8 cellular contexts compared by ENCODE assay signal in the genomic region with DNA sequence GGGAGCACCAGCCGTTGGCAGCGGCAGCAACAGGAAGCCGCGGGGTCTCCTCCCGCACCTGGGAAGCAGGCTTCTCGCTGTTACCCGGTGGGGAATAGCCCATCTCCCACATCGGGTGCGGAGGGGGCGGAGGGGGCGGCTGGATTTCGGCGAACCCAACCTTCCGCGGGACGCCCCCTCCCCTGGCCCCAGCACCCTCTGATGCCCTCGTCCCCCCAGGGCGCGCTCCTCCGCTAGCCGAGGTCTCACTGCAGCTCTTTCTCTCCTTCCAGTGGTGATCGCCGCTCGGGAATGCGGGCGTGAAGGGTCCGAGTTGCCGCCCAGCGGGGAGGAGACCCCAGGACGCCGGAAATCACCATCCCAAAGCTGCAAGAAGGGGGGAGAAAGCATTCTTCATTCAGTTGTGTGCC. TPM values are rescaled to one million over a fixed set of nuclear protein-coding genes. Genes with fewer than 3 reads are reported as not detected.
A peak's percentile ranks its signal among the peaks of the same experiment; 100 is the strongest.
DNase-seq lines count a peak whose midpoint lies in the region; TF ChIP-seq lines count a peak whose summit lies in the region.

No MANE protein-coding gene starts in this region.

- peaks cover 18% of the 10 kb centered on the region for H3K4me1 Mint-ChIP-seq in T-helper 2 cell treated with Interferon-gamma antibody and Interleukin-4, amounts not matched to agents 5 μg/mL and 100 μg/mL, for 36 hours (ENCODE audit: low read depth)
- H3K4me1 Mint-ChIP-seq in dendritic cell treated with granulocyte-macrophage colony-stimulating factor and Interleukin-4, amounts not matched to agents 40 ng/mL and 50 ng/mL, for 4 days (ENCODE audit: low read depth), result peaks cover 22% of the 10 kb centered on the region

- peaks cover 42% of the 10 kb centered on the region for H3K27me3 Mint-ChIP-seq in T-helper 2 cell treated with Interferon-gamma antibody and Interleukin-4, amounts not matched to agents 5 μg/mL and 100 μg/mL, for 36 hours (ENCODE audit: low read depth)
- peaks cover 49% of the 10 kb centered on the region for H3K27me3 Mint-ChIP-seq in dendritic cell treated with granulocyte-macrophage colony-stimulating factor and Interleukin-4, amounts not matched to agents 40 ng/mL and 50 ng/mL, for 4 days

- no peaks in the 10 kb centered on the region for H3K9me3 ChIP-seq in vagina

- peak overlapping the region; percentile 75 to 86 for H3K4me3 ChIP-seq in vagina

- peaks cover 0 to 2% of the 10 kb centered on the region in 2 donors for H3K36me3 ChIP-seq in vagina

- H3K4me3 Mint-ChIP-seq in T-helper 2 cell treated with Interferon-gamma antibody and Interleukin-4, amounts not matched to agents 5 μg/mL and 100 μg/mL, for 36 hours, result peak overlapping the region; percentile 94
- H3K4me3 Mint-ChIP-seq in dendritic cell treated with granulocyte-macrophage colony-stimulating factor and Interleukin-4, amounts not matched to agents 40 ng/mL and 50 ng/mL, for 4 days, result peak overlapping the region; percentile 91

- no peak for TF ChIP-seq CTCF in vagina (IDR thresholded peaks at IDR 0.05)
- no peak for TF ChIP-seq CTCF in GM20000 (IDR thresholded peaks at IDR 0.05; ENCODE audit: extremely low read depth, missing control alignments)

- peak overlapping the region; percentile 78 for H3K27ac Mint-ChIP-seq in T-helper 2 cell treated with Interferon-gamma antibody and Interleukin-4, amounts not matched to agents 5 μg/mL and 100 μg/mL, for 36 hours
- peak overlapping the region; percentile 30 for H3K27ac Mint-ChIP-seq in dendritic cell treated with granulocyte-macrophage colony-stimulating factor and Interleukin-4, amounts not matched to agents 40 ng/mL and 50 ng/mL, for 4 days

- H3K36me3 Mint-ChIP-seq in T-helper 2 cell treated with Interferon-gamma antibody and Interleukin-4, amounts not matched to agents 5 μg/mL and 100 μg/mL, for 36 hours (ENCODE audit: low read depth), result peaks cover 3% of the 10 kb centered on the region
- peaks cover 5% of the 10 kb centered on the region for H3K36me3 Mint-ChIP-seq in dendritic cell treated with granulocyte-macrophage colony-stimulating factor and Interleukin-4, amounts not matched to agents 40 ng/mL and 50 ng/mL, for 4 days (ENCODE audit: low read depth)

- H3K9me3 Mint-ChIP-seq in T-helper 2 cell treated with Interferon-gamma antibody and Interleukin-4, amounts not matched to agents 5 μg/mL and 100 μg/mL, for 36 hours, result peaks cover 6% of the 10 kb centered on the region
- H3K9me3 Mint-ChIP-seq in dendritic cell treated with granulocyte-macrophage colony-stimulating factor and Interleukin-4, amounts not matched to agents 40 ng/mL and 50 ng/mL, for 4 days, result peaks cover 6% of the 10 kb centered on the region

- peaks cover 39% of the 10 kb centered on the region for H3K4me1 ChIP-seq in vagina

- H3K27me3 ChIP-seq in vagina, result no peaks in the 10 kb centered on the region

- no peak for DNase-seq in T-helper 2 cell treated with Interferon-gamma antibody and Interleukin-4, amounts not matched to agents 5 μg/mL and 100 μg/mL, for 36 hours (ENCODE audit: low spot score)
- DNase-seq in T-helper 2 cell (no peak), NCI-H69 (lab: John Stamatoyannopoulos, UW) (peak; percentile 71), midbrain (lab: John Stamatoyannopoulos, UW) (peak; percentile 46), vagina (ENCODE audit: extremely low spot score in 2 of 2) (no peak), GM20000 (ENCODE audit: low spot score) (no peak)
- no peak for DNase-seq in activated CD4-positive, alpha-beta T cell treated with anti-CD3 and anti-CD28 coated beads, Interleukin-2, amount 50 U/mL, for 4 hours

- peak overlapping the region; percentile 99 for H3K27ac ChIP-seq in vagina

- intact Hi-C loops in dendritic cell treated with granulocyte-macrophage colony-stimulating factor and Interleukin-4, amounts not matched to agents 40 ng/mL and 50 ng/mL, for 4 days (cut with micrococcal nuclease), result loop anchor here (5.0 kb wide), 1 partner anchor 75 kb away; no protein-coding TSS in a partner anchor
- intact Hi-C loops in vagina (cut with DNase I), result loop anchor here (2.0 kb wide), 1 partner anchor 120 kb away; no protein-coding TSS in a partner anchor

- TF ChIP-seq POLR2A in vagina (IDR thresholded peaks at IDR 0.05), result no peak

RNA-seq across cellular contexts. Expression of a gene that starts 0.3 kb away (rescaled TPM):
- total RNA-seq in vagina, result 43.0 TPM

RNA-seq across cellular contexts. Expression of a gene that starts 57.5 kb away (rescaled TPM):
- 9.6 TPM for total RNA-seq in vagina

Comparison
In these comparisons a context has a peak if more than half of its experiments do, and no peak if none do; other contexts are left out.
1. DNase-seq: peak in NCI-H69 (single experiment) and midbrain (single experiment); none in T-helper 2 cell treated with Interferon-gamma antibody and Interleukin-4, amounts not matched to agents 5 μg/mL and 100 μg/mL, for 36 hours (single experiment), T-helper 2 cell (0 of 5), vagina (0 of 2), GM20000 (single experiment) and activated CD4-positive, alpha-beta T cell treated with anti-CD3 and anti-CD28 coated beads, Interleukin-2, amount 50 U/mL, for 4 hours (0 of 2).